In the genomic region with DNA sequence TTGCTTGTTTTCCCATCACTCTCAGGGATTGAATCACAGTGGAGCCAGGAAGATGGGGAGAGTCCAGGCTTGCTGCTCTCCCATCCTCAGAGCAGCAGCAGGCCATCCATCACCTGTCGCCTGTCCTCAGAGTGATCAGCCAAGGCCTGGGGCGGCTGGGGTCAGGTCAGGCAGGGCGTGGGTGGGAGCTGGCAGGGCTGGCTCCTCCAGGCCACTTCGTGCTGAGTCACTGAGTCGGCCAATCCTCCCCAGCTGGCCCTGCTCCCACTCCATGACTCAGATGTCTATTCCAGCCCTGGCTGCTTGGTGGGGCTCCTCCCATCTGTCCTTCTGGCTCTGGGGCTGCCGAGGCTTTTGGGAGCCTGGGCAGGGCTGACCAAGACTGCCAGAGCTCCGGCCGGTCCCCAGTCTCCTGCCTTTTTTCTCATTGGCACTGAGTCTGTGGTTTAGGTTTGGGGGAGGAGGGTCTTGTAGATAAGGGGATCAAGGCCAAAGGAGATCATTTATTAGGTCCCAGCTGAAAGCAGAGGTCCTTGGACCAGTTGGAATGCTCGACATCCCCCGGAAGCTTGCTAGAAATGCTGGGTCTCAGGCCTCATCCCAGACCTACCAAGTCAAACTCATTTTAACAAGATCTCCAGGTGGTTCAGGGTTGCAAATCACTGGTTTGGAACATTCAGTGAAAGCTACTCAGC, we compare ENCODE assay signal across 8 cellular contexts.
A peak's percentile ranks its signal among the peaks of the same experiment; 100 is the strongest.
DNase-seq lines count a peak whose midpoint lies in the region; ATAC-seq and TF ChIP-seq lines count a peak whose summit lies in the region.

No MANE protein-coding gene starts in this region.

- ATAC-seq in upper lobe of left lung (ENCODE audit: low FRiP score in 2 of 2): peak; percentile 94 to 96

- H3K4me3 ChIP-seq in mesodermal cell (ENCODE audit: extremely low read depth, insufficient read depth, low read length, poor library complexity, severe bottlenecking) (no peak overlapping the region), upper lobe of left lung (no peak overlapping the region)

- H3K27me3 ChIP-seq in upper lobe of left lung: no peaks in the 10 kb centered on the region

- peaks cover 19% of the 10 kb centered on the region for H3K4me1 ChIP-seq in mesodermal cell (ENCODE audit: control insufficient read depth, insufficient read depth, low read length, poor library complexity, severe bottlenecking)
- H3K4me1 ChIP-seq in upper lobe of left lung: peaks cover 19 to 30% (median 21%) of the 10 kb centered on the region in 4 donors

- peaks cover 25% of the 10 kb centered on the region for H3K36me3 ChIP-seq in mesodermal cell (ENCODE audit: control insufficient read depth, insufficient read depth, low read length)
- peaks cover 2 to 35% (median 7%) of the 10 kb centered on the region in 4 donors for H3K36me3 ChIP-seq in upper lobe of left lung

- 44 to 47% methylated on average over 4 to 5 of the region's 10 CpGs for WGBS in mesodermal cell (ENCODE audit: insufficient coverage in 2 of 2), 2 experiments
- 26 to 31% methylated on average over 6 to 7 of the region's 10 CpGs for WGBS in upper lobe of left lung, 2 donors

- no peak for TF ChIP-seq POLR2A in upper lobe of left lung (IDR thresholded peaks at IDR 0.05)

- DNase-seq in NCI-H524 (lab: John Stamatoyannopoulos, UW) (peak; percentile 21 to 42), NCI-H524 treated with DMSO at 0.1 percent for 48 hours (lab: John Stamatoyannopoulos, UW) (no peak), RPMI7951 (ENCODE audit: low read depth) (peak; percentile 97), epidermal melanocyte (ENCODE audit: insufficient read length, low spot score) (peak; percentile 79), upper lobe of left lung (peak; percentile 90 to 96), NCI-H1092 treated with DMSO at 0.1 percent for 48 hours (lab: John Stamatoyannopoulos, UW) (no peak), NCI-H146 treated with DMSO at 0.1 percent for 48 hours (lab: John Stamatoyannopoulos, UW; ENCODE audit: unreplicated experiment) (no peak)

- H3K9me3 ChIP-seq in mesodermal cell (ENCODE audit: control insufficient read depth, low read length) (no peaks in the 10 kb centered on the region), upper lobe of left lung (no peaks in the 10 kb centered on the region)

- peak in 1 of 4 donors; percentile 68 for TF ChIP-seq EP300 in upper lobe of left lung (IDR thresholded peaks at IDR 0.05)

- H3K27ac ChIP-seq in mesodermal cell (ENCODE audit: low read depth, low read length, severe bottlenecking) (peak overlapping the region; percentile 83), upper lobe of left lung (peak overlapping the region; percentile 48 to 68 (median 58))

- no peak for TF ChIP-seq CTCF in upper lobe of left lung (IDR thresholded peaks at IDR 0.05)

Comparison
In these comparisons a context has a peak if more than half of its experiments do, and no peak if none do; other contexts are left out.
1. DNase-seq: peak in NCI-H524 (2 of 2), RPMI7951 (single experiment), epidermal melanocyte (single experiment) and upper lobe of left lung (2 of 2); none in NCI-H524 treated with DMSO at 0.1 percent for 48 hours (single experiment), NCI-H1092 treated with DMSO at 0.1 percent for 48 hours (single experiment) and NCI-H146 treated with DMSO at 0.1 percent for 48 hours (single experiment).